Comparison of ENCODE assay signal across 28 cellular contexts in the genomic region with DNA sequence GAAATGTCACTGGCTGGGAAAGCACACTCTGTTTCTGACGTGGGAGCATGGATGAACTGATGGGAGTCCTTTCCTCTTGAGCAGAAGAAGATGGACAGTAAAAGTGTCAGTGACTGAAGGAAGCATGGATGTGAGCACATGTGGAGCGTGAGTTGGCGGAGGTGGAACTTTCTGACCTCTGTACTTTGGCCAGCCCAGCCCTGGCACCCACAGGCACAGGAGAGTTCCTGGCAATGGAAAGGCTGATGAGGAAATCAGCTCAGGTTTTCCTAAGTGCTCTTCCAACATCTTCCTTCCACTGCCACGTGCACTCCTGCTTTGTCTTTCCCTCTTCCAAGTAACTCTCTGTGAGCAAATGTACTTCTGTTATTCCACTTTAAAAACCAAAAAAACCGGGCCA.
"Had no signal": no experiment of that assay in that cellular context is flagged by ENCODE, and none has a peak within 500 bp of the region (broad histone marks: within the 10 kb centered on the region; RNA-seq: fewer than 3 reads in every experiment).

No MANE protein-coding gene starts in this region.

- H3K27me3 ChIP-seq: adrenal gland, body of pancreas, neural progenitor cell, testis, vagina had no signal

- H3K9me3 ChIP-seq: adrenal gland, body of pancreas, left ventricle myocardium inferior, testis, vagina had no signal

- H3K4me2 ChIP-seq: neural progenitor cell had no signal

- H3K27ac ChIP-seq: adrenal gland, body of pancreas, left ventricle myocardium inferior, neural progenitor cell, parathyroid adenoma, testis, vagina, WERI-Rb-1 had no signal

- H3K27me3 Mint-ChIP-seq: activated CD4-positive, alpha-beta memory T cell treated with anti-CD3 and anti-CD28 coated beads for 36 hours; activated CD4-positive, alpha-beta T cell treated with anti-CD3 and anti-CD28 coated beads, Interleukin-2, amount 10 ng/mL, durations not matched to agents 24 days and 14 days; activated naive CD8-positive, alpha-beta T cell treated with anti-CD3 and anti-CD28 coated beads for 36 hours; naive thymus-derived CD4-positive, alpha-beta T cell; T-helper 17 cell; type B pancreatic cell had no signal

- H3K36me3 Mint-ChIP-seq: activated CD4-positive, alpha-beta memory T cell treated with anti-CD3 and anti-CD28 coated beads for 36 hours had no signal

- DNase-seq: activated CD4-positive, alpha-beta memory T cell treated with anti-CD3 and anti-CD28 coated beads for 36 hours; activated CD4-positive, alpha-beta T cell treated with anti-CD3 and anti-CD28 coated beads, Interleukin-2, amount 10 ng/mL, durations not matched to agents 24 days and 14 days; activated naive CD4-positive, alpha-beta T cell; activated naive CD8-positive, alpha-beta T cell treated with anti-CD3 and anti-CD28 coated beads for 36 hours; activated T-cell treated with anti-CD3 and anti-CD28 coated beads, Interleukin-2, amount 50 U/mL, for 48 hours; adrenal gland; aorta; body of pancreas; effector CD8-positive, alpha-beta T cell; head of caudate nucleus; hypothalamus; kidney glomerular epithelial cell; left ventricle myocardium inferior; naive thymus-derived CD4-positive, alpha-beta T cell; occipital lobe; right cardiac atrium; stimulated activated CD4-positive, alpha-beta T cell treated with anti-CD3 and anti-CD28 coated beads, Interleukin-2, amount 100 ng/mL, for 48 hours; stimulated activated naive CD8-positive, alpha-beta T cell treated with anti-CD3 and anti-CD28 coated beads, Interleukin-15, Interleukin-2, amounts not matched to agents 100 U/mL and 50 U/mL, for 24 hours; T-helper 17 cell; T1000; testis; WERI-Rb-1 had no signal

- H3K4me1 Mint-ChIP-seq: activated CD4-positive, alpha-beta T cell treated with anti-CD3 and anti-CD28 coated beads, Interleukin-2, amount 10 ng/mL, durations not matched to agents 24 days and 14 days; neural progenitor cell had no signal

- ATAC-seq: activated CD4-positive, CD25-positive, alpha-beta regulatory T cell treated with anti-CD3 and anti-CD28 coated beads, Interleukin-2, amount 50 U/mL, for 24 hours; body of pancreas; naive thymus-derived CD4-positive, alpha-beta T cell; right cardiac atrium; SK-N-SH treated with all-trans-retinoic acid at 6 μM for 48 hours; stimulated activated naive CD8-positive, alpha-beta T cell treated with anti-CD3 and anti-CD28 coated beads, Interleukin-15, Interleukin-2, amounts not matched to agents 100 U/mL and 50 U/mL, for 24 hours; T-helper 17 cell had no signal

- H3K4me3 Mint-ChIP-seq: activated CD4-positive, alpha-beta memory T cell treated with anti-CD3 and anti-CD28 coated beads for 36 hours; activated CD4-positive, alpha-beta T cell treated with anti-CD3 and anti-CD28 coated beads, Interleukin-2, amount 10 ng/mL, durations not matched to agents 24 days and 14 days; activated naive CD8-positive, alpha-beta T cell treated with anti-CD3 and anti-CD28 coated beads for 36 hours; naive thymus-derived CD4-positive, alpha-beta T cell; neural progenitor cell; T-helper 17 cell; type B pancreatic cell had no signal

- H3K36me3 ChIP-seq: adrenal gland, left ventricle myocardium inferior, neural progenitor cell, vagina, WERI-Rb-1 had no signal

- H3K4me3 ChIP-seq: adrenal gland, body of pancreas, left ventricle myocardium inferior, neural progenitor cell, testis, vagina had no signal

- H3K9me3 Mint-ChIP-seq: activated CD4-positive, alpha-beta memory T cell treated with anti-CD3 and anti-CD28 coated beads for 36 hours; activated CD4-positive, alpha-beta T cell treated with anti-CD3 and anti-CD28 coated beads, Interleukin-2, amount 10 ng/mL, durations not matched to agents 24 days and 14 days; naive thymus-derived CD4-positive, alpha-beta T cell; neural progenitor cell had no signal

- H2AFZ ChIP-seq: neural progenitor cell, parathyroid adenoma had no signal

- H3K27ac Mint-ChIP-seq: activated CD4-positive, alpha-beta memory T cell treated with anti-CD3 and anti-CD28 coated beads for 36 hours; activated CD4-positive, alpha-beta T cell treated with anti-CD3 and anti-CD28 coated beads, Interleukin-2, amount 10 ng/mL, durations not matched to agents 24 days and 14 days; activated naive CD8-positive, alpha-beta T cell treated with anti-CD3 and anti-CD28 coated beads for 36 hours; naive thymus-derived CD4-positive, alpha-beta T cell; neural progenitor cell; T-helper 17 cell; type B pancreatic cell had no signal

- H3K79me2 ChIP-seq: parathyroid adenoma had no signal

- H3K4me1 ChIP-seq: adrenal gland, body of pancreas, left ventricle myocardium inferior, neural progenitor cell, parathyroid adenoma, testis had no signal
